In the genomic region with DNA sequence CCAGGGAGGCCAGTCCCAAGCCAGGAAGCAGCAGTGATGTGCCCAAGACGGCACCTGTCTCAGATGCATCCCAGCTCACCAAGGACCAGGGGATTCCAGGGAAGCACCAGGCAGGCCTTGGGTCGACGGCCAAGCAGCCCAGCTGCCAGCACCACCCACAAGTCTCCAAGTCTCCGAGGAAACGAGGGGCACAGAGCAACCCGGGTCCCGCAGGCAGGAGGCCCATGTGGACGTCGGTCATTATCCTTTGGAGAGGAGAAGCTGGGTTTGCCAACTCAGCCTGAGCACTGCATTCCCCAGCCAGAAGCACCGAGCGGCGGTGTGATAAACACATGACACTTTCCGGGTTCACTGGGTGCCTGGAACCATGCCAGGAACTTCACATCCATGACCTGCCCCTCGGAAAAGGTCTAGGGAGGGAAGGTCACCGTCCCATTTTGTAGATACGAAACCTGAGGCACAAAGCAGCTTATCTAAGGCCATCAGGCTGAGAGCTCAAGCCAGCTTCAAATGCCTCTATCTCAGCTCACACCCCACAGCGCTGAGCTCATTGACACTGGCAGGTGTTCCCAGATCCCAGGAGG, we compare ENCODE assay signal across 16 cellular contexts.
DNase-seq lines count a peak whose midpoint lies in the region; ATAC-seq and TF ChIP-seq lines count a peak whose summit lies in the region.
"Had no signal": no experiment of that assay in that cellular context is flagged by ENCODE, and none has a peak within 500 bp of the region (broad histone marks: within the 10 kb centered on the region; RNA-seq: fewer than 3 reads in every experiment).

No MANE protein-coding gene starts in this region.

- TF ChIP-seq CTCF in heart left ventricle (IDR thresholded peaks at IDR 0.05) = no peak
- no peak for TF ChIP-seq CTCF in progenitor cell of endocrine pancreas (IDR thresholded peaks at IDR 0.05; ENCODE audit: unreplicated experiment)
- TF ChIP-seq CTCF in esophagus squamous epithelium (IDR thresholded peaks at IDR 0.05) = no peak

- WGBS in heart left ventricle, 4 donors = 47 to 58% (median 52%) methylated on average over 12 to 17 of the region's 17 CpGs
- 60 to 95% methylated on average over 4 to 8 of the region's 17 CpGs for WGBS in esophagus squamous epithelium, 2 donors

- H3K27me3 Mint-ChIP-seq in progenitor cell of endocrine pancreas = no peaks in the 10 kb centered on the region
- H3K27me3 Mint-ChIP-seq in activated T-helper 2 cell treated with anti-CD3 and anti-CD28 coated beads, Interferon-gamma antibody, Interleukin-2, Interleukin-4, amounts not matched to agents 10 μg/mL and 5 μg/mL and 100 μg/mL, durations not matched to agents 14 hours and 24 hours and 36 hours (ENCODE audit: low read depth) = peaks cover 29% of the 10 kb centered on the region

- H3K27me3 ChIP-seq in heart left ventricle (no peaks in the 10 kb centered on the region), esophagus squamous epithelium (no peaks in the 10 kb centered on the region)
- H3K27me3 ChIP-seq: hepatocyte had no signal

- ATAC-seq in heart left ventricle = peak in 3 of 4 donors; percentile 36 to 46 (median 43)
- peak; percentile 61 for ATAC-seq in left colon
- no peak for ATAC-seq in GM19395 (IDR thresholded peaks at IDR 0.05; ENCODE audit: unreplicated experiment)
- ATAC-seq: effector memory CD8-positive, alpha-beta T cell had no signal

- H3K36me3 ChIP-seq in heart left ventricle (no peaks in the 10 kb centered on the region), esophagus squamous epithelium (no peaks in the 10 kb centered on the region)

- H3K4me1 ChIP-seq in heart left ventricle (peaks cover 0 to 32% (median 17%) of the 10 kb centered on the region in 12 donors), esophagus squamous epithelium (peaks cover 33 to 71% (median 33%) of the 10 kb centered on the region in 3 donors)

- H3K9me3 ChIP-seq in heart left ventricle = peaks cover 0 to 5% (median 0%) of the 10 kb centered on the region in 12 donors
- H3K9me3 ChIP-seq in esophagus squamous epithelium = no peaks in the 10 kb centered on the region

- H3K4me1 Mint-ChIP-seq in progenitor cell of endocrine pancreas (ENCODE audit: low read depth) = peaks cover 55% of the 10 kb centered on the region
- peaks cover 14% of the 10 kb centered on the region for H3K4me1 Mint-ChIP-seq in activated T-helper 2 cell treated with anti-CD3 and anti-CD28 coated beads, Interferon-gamma antibody, Interleukin-2, Interleukin-4, amounts not matched to agents 10 μg/mL and 5 μg/mL and 100 μg/mL, durations not matched to agents 14 hours and 24 hours and 36 hours (ENCODE audit: low read depth)

- no peak overlapping the region for H3K27ac ChIP-seq in heart left ventricle
- peak overlapping the region in 2 of 4 donors; percentile 6 to 27 for H3K27ac ChIP-seq in esophagus squamous epithelium
- H3K27ac ChIP-seq: hepatocyte had no signal

- H3K9me3 Mint-ChIP-seq in progenitor cell of endocrine pancreas (ENCODE audit: low read depth) = no peaks in the 10 kb centered on the region
- no peaks in the 10 kb centered on the region for H3K9me3 Mint-ChIP-seq in activated T-helper 2 cell treated with anti-CD3 and anti-CD28 coated beads, Interferon-gamma antibody, Interleukin-2, Interleukin-4, amounts not matched to agents 10 μg/mL and 5 μg/mL and 100 μg/mL, durations not matched to agents 14 hours and 24 hours and 36 hours
- H3K9me3 Mint-ChIP-seq: CD8-positive, alpha-beta memory T cell; effector memory CD8-positive, alpha-beta T cell had no signal

- H3K36me3 Mint-ChIP-seq in progenitor cell of endocrine pancreas (ENCODE audit: insufficient read depth) = peaks cover 15% of the 10 kb centered on the region
- H3K36me3 Mint-ChIP-seq in activated T-helper 2 cell treated with anti-CD3 and anti-CD28 coated beads, Interferon-gamma antibody, Interleukin-2, Interleukin-4, amounts not matched to agents 10 μg/mL and 5 μg/mL and 100 μg/mL, durations not matched to agents 14 hours and 24 hours and 36 hours (ENCODE audit: low read depth) = no peaks in the 10 kb centered on the region

- intact Hi-C loops in heart left ventricle (cut with DNase I) = no loop called here
- intact Hi-C loops in cardiac septum (cut with DNase I) = no loop called here
- intact Hi-C loops in left colon (cut with DNase I, micrococcal nuclease) = no loop called here
- intact Hi-C loops in esophagus squamous epithelium (cut with DNase I) = no loop called here
- intact Hi-C loops in activated T-helper 2 cell treated with anti-CD3 and anti-CD28 coated beads, Interferon-gamma antibody, Interleukin-2, Interleukin-4, amounts not matched to agents 10 μg/mL and 5 μg/mL and 100 μg/mL, durations not matched to agents 14 hours and 24 hours and 36 hours (cut with micrococcal nuclease) = no loop called here

- peak overlapping the region; percentile 61 for H3K27ac Mint-ChIP-seq in progenitor cell of endocrine pancreas
- no peak overlapping the region for H3K27ac Mint-ChIP-seq in activated T-helper 2 cell treated with anti-CD3 and anti-CD28 coated beads, Interferon-gamma antibody, Interleukin-2, Interleukin-4, amounts not matched to agents 10 μg/mL and 5 μg/mL and 100 μg/mL, durations not matched to agents 14 hours and 24 hours and 36 hours
- H3K27ac Mint-ChIP-seq: CD8-positive, alpha-beta memory T cell had no signal

- TF ChIP-seq POLR2A in heart left ventricle (IDR thresholded peaks at IDR 0.05) = no peak
- TF ChIP-seq POLR2A in esophagus squamous epithelium (IDR thresholded peaks at IDR 0.05) = no peak

- H3K4me3 Mint-ChIP-seq in progenitor cell of endocrine pancreas (ENCODE audit: low read depth) = no peak overlapping the region
- no peak overlapping the region for H3K4me3 Mint-ChIP-seq in activated T-helper 2 cell treated with anti-CD3 and anti-CD28 coated beads, Interferon-gamma antibody, Interleukin-2, Interleukin-4, amounts not matched to agents 10 μg/mL and 5 μg/mL and 100 μg/mL, durations not matched to agents 14 hours and 24 hours and 36 hours (ENCODE audit: low read depth)
- H3K4me3 Mint-ChIP-seq: CD8-positive, alpha-beta memory T cell; effector memory CD8-positive, alpha-beta T cell had no signal

- H3K4me3 ChIP-seq in heart left ventricle (no peak overlapping the region), esophagus squamous epithelium (no peak overlapping the region)
- H3K4me3 ChIP-seq: hepatocyte, skin epidermis had no signal

- DNase-seq in heart left ventricle = peak in 1 of 5 donors; percentile 48
- DNase-seq in cardiac septum (ENCODE audit: low spot score) = no peak
- DNase-seq in left colon = no peak
- no peak for DNase-seq in progenitor cell of endocrine pancreas (ENCODE audit: low spot score, unreplicated experiment)
- no peak for DNase-seq in esophagus squamous epithelium (lab: John Stamatoyannopoulos, UW)
- no peak for DNase-seq in pons (ENCODE audit: low spot score)
- DNase-seq in activated T-helper 2 cell treated with anti-CD3 and anti-CD28 coated beads, Interferon-gamma antibody, Interleukin-2, Interleukin-4, amounts not matched to agents 10 μg/mL and 5 μg/mL and 100 μg/mL, durations not matched to agents 14 hours and 24 hours and 36 hours (ENCODE audit: low spot score) = no peak
- DNase-seq: activated CD4-positive, alpha-beta T cell treated with anti-CD3 and anti-CD28 coated beads for 48 hours; activated naive CD4-positive, alpha-beta T cell treated with Interleukin-2 at 50 U/mL for 16 hours; CD8-positive, alpha-beta memory T cell; effector memory CD8-positive, alpha-beta T cell; NCI-H1436; RPMI8226 had no signal
